In genomic region chr3:64650710-64651109, GRCh38 we compare ENCODE assay signal across 19 cellular contexts. TPM values are rescaled to one million over a fixed set of nuclear protein-coding genes. Genes with fewer than 3 reads are reported as not detected.
DNase-seq lines count a peak whose midpoint lies in the region; ATAC-seq and TF ChIP-seq lines count a peak whose summit lies in the region.
"Had no signal": no experiment of that assay in that cellular context is flagged by ENCODE, and none has a peak within 500 bp of the region (broad histone marks: within the 10 kb centered on the region; RNA-seq: fewer than 3 reads in every experiment).

No MANE protein-coding gene starts in this region.

- H3K36me3 ChIP-seq in BJ (ENCODE audit: control insufficient read depth, insufficient read depth, low read length), result no peaks in the 10 kb centered on the region

- peaks cover 15% of the 10 kb centered on the region for H3K4me1 Mint-ChIP-seq in osteocyte (ENCODE audit: unreplicated experiment)
- H3K4me1 Mint-ChIP-seq: IgD-negative memory B cell, immature natural killer cell had no signal

- H3K36me3 Mint-ChIP-seq in osteocyte (ENCODE audit: unreplicated experiment), result no peaks in the 10 kb centered on the region
- H3K36me3 Mint-ChIP-seq: IgD-negative memory B cell, immature natural killer cell had no signal

- TF ChIP-seq CTCF in BJ (IDR thresholded peaks at IDR 0.05; ENCODE audit: insufficient read depth, low read depth, low read length), result no peak
- no peak for TF ChIP-seq CTCF in fibroblast of mammary gland (conservative IDR thresholded peaks at IDR 0.05; ENCODE audit: control insufficient read depth, insufficient read depth, low read depth, low read length)
- no peak for TF ChIP-seq CTCF in osteocyte (IDR thresholded peaks at IDR 0.05)

- H3K4me3 ChIP-seq in BJ (ENCODE audit: low read depth, low read length) (no peak overlapping the region), fibroblast of mammary gland (ENCODE audit: control insufficient read depth, low read depth, low read length) (no peak overlapping the region)

- H3K27me3 Mint-ChIP-seq in osteocyte (ENCODE audit: unreplicated experiment), result no peaks in the 10 kb centered on the region
- H3K27me3 Mint-ChIP-seq: brain, IgD-negative memory B cell, type B pancreatic cell had no signal

- POLR2A ChIA-PET in BJ (lab: Charles Lee), result interaction anchor here (0.6 kb wide), 1 partner anchor 24 kb away, joined by 3 read pairs; no protein-coding TSS in a partner anchor

- H3K9me3 Mint-ChIP-seq in osteocyte (ENCODE audit: unreplicated experiment), result no peaks in the 10 kb centered on the region
- H3K9me3 Mint-ChIP-seq: brain, IgD-negative memory B cell, type B pancreatic cell had no signal

- no peak overlapping the region for H3K4me3 Mint-ChIP-seq in osteocyte (ENCODE audit: unreplicated experiment)
- H3K4me3 Mint-ChIP-seq: IgD-negative memory B cell, immature natural killer cell had no signal

- DNase-seq in BJ (ENCODE audit: low read depth), result peak; percentile 56
- DNase-seq in amniotic epithelial cell (ENCODE audit: low read depth), result peak; percentile 77
- peak; percentile 33 for DNase-seq in fibroblast of mammary gland (ENCODE audit: low read depth)
- DNase-seq in osteocyte (ENCODE audit: extremely low spot score, unreplicated experiment), result no peak
- no peak for DNase-seq in NCI-H1930 (lab: John Stamatoyannopoulos, UW)
- no peak for DNase-seq in mesenteric fat pad (ENCODE audit: low spot score)
- DNase-seq: activated CD8-positive, alpha-beta memory T cell treated with anti-CD3 and anti-CD28 coated beads for 24 hours; activated gamma-delta T cell treated with Interleukin-2 at 50 U/mL for 16 hours; C1 segment of cervical spinal cord; erythroblast; immature natural killer cell; NCI-H1092 treated with DMSO at 0.1 percent for 48 hours; stimulated activated CD4-positive, alpha-beta T cell treated with anti-CD3 and anti-CD28 coated beads, Interleukin-4, amount 100 ng/mL, for 1 hour had no signal

- CTCF ChIA-PET in BJ (lab: Yijun Ruan, JAX), result interaction anchor here (1.0 kb wide), 1 partner anchor 118 kb away, joined by 3 read pairs; no protein-coding TSS in a partner anchor

- peak overlapping the region; percentile 2 for H3K27ac Mint-ChIP-seq in osteocyte (ENCODE audit: unreplicated experiment)
- H3K27ac Mint-ChIP-seq: IgD-negative memory B cell, immature natural killer cell had no signal

- ATAC-seq in HG02678 (IDR thresholded peaks at IDR 0.05; ENCODE audit: unreplicated experiment) (no peak), GM19023 (IDR thresholded peaks at IDR 0.05; ENCODE audit: unreplicated experiment) (no peak)

- H3K27me3 ChIP-seq in BJ (ENCODE audit: control insufficient read depth, insufficient read depth, low read length), result no peaks in the 10 kb centered on the region

RNA-seq across cellular contexts. Expression of gene ADAMTS9, which starts 37.1 kb away (rescaled TPM):
- polyA plus RNA-seq in BJ (2011; rRNA removed), result 0.16 and 0.26 TPM in 2 replicates
- 0.36 and 0.38 TPM in 2 replicates for polyA minus RNA-seq in BJ (2011; rRNA and poly(A)+ RNA removed)
- total RNA-seq in osteocyte (0.94 and 1.5 TPM in 2 replicates), mesenteric fat pad (273 TPM)
- total RNA-seq: SK-MEL-5 had no signal
- polyA plus RNA-seq: IgD-negative memory B cell, immature natural killer cell had no signal

Comparison
In these comparisons a context has a peak if more than half of its experiments do, and no peak if none do; other contexts are left out.
1. DNase-seq: peak in BJ (single experiment), amniotic epithelial cell (single experiment) and fibroblast of mammary gland (single experiment); none in osteocyte (single experiment), NCI-H1930 (0 of 2) and mesenteric fat pad (single experiment).
2. RNA of gene ADAMTS9, which starts 37.1 kb away (total RNA-seq): 273 TPM in mesenteric fat pad (single experiment); 0.94 to 1.5 TPM in osteocyte; every median in the first group is over 100 times any median in the second.